ENCODE assay signal across 17 cellular contexts in the genomic region with DNA sequence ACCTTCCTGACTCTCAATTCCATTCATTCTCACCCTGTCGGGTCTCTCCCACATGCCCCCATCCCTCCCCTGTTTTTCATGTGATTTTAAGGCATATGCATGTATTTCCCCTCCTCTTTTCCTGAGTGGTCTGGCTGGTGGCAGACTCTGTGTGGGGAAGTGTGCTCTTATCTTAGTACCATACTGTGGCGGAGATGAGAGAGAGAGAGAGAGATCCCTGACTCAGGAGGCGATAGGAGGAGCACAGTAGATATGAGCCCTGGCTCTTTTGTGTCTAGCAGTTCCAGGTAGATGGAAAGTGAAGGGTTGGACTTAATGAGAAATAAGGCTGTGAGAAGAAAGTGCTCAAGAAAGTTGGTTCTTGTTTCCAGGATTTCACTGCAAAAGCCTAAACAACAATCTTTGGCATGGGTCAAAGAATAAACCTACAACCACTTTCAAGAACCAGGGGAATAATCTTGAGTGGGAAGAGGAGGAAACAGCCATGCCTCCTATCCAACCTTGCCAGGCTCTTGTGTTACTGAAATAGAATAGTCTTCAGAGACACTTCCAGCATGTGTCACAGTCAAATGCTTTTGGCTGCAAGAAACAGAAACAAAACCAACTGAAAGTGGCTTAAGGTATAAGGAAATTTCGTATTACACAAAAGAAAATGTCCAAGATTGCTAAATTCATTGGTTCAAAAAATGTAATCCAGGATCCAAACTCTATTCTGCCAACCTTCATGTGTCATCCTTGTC.
"Had no signal": no experiment of that assay in that cellular context is flagged by ENCODE, and none has a peak within 500 bp of the region (broad histone marks: within the 10 kb centered on the region; RNA-seq: fewer than 3 reads in every experiment).

No MANE protein-coding gene starts in this region.

- H3K4me3 ChIP-seq: coronary artery, gastroesophageal sphincter, heart left ventricle, pancreas, stomach had no signal

- H3K36me3 ChIP-seq: brain microvascular endothelial cell, gastroesophageal sphincter, heart left ventricle, pancreas, stomach had no signal

- H3K4me1 ChIP-seq: gastroesophageal sphincter, pancreas, stomach had no signal

- H3K9me3 ChIP-seq: gastroesophageal sphincter, heart left ventricle, pancreas, stomach had no signal

- FAIRE-seq: pancreas had no signal

- DNase-seq: activated CD4-positive, alpha-beta T cell treated with anti-CD3 and anti-CD28 coated beads for 48 hours; activated CD4-positive, CD25-positive, alpha-beta regulatory T cell; activated CD8-positive, alpha-beta T cell treated with anti-CD3 and anti-CD28 coated beads, Interleukin-2, amount 10 ng/mL, durations not matched to agents 7 days and 5 days; activated naive CD4-positive, alpha-beta T cell treated with anti-CD3 and anti-CD28 coated beads, Interleukin-2, amount 10 ng/mL, durations not matched to agents 7 days and 5 days; activated naive CD8-positive, alpha-beta T cell treated with anti-CD3 and anti-CD28 coated beads, Interleukin-2, amount 50 U/mL, for 24 hours; activated T-cell treated with anti-CD3 and anti-CD28 coated beads, Interleukin-2, amount 50 U/mL, for 4 hours; aorta; brain microvascular endothelial cell; naive thymus-derived CD8-positive, alpha-beta T cell; pancreas; stimulated activated CD4-positive, alpha-beta T cell treated with anti-CD3 and anti-CD28 coated beads, Interleukin-4, amount 100 ng/mL, for 24 hours; stomach; T-helper 17 cell had no signal

- H3K27ac ChIP-seq: brain microvascular endothelial cell, coronary artery, gastroesophageal sphincter, heart left ventricle, pancreas, stomach had no signal

- H3K27me3 ChIP-seq: brain microvascular endothelial cell, gastroesophageal sphincter, heart left ventricle, pancreas, stomach had no signal

- ATAC-seq: activated CD8-positive, alpha-beta T cell treated with anti-CD3 and anti-CD28 coated beads, Interleukin-2, amount 10 ng/mL, durations not matched to agents 7 days and 5 days; activated naive CD8-positive, alpha-beta T cell treated with anti-CD3 and anti-CD28 coated beads, Interleukin-2, amount 50 U/mL, for 24 hours; activated T-cell treated with anti-CD3 and anti-CD28 coated beads, Interleukin-2, amount 50 U/mL, for 4 hours; gastroesophageal sphincter; naive thymus-derived CD8-positive, alpha-beta T cell; pancreas; stimulated activated effector memory CD8-positive, alpha-beta T cell treated with anti-CD3 and anti-CD28 coated beads, Interleukin-12 subunit alpha, Interleukin-12 subunit beta, amount 100 ng/mL, for 72 hours; T-helper 17 cell had no signal
